Comparison of ENCODE assay signal across 10 cellular contexts in genomic region chr19:3556423-3556977, GRCh38. TPM values are rescaled to one million over a fixed set of nuclear protein-coding genes. Genes with fewer than 3 reads are reported as not detected.
DNase-seq lines count a peak whose midpoint lies in the region; ATAC-seq, FAIRE-seq and TF ChIP-seq lines count a peak whose summit lies in the region.
"Had no signal": no experiment of that assay in that cellular context is flagged by ENCODE, and none has a peak within 500 bp of the region (broad histone marks: within the 10 kb centered on the region; RNA-seq: fewer than 3 reads in every experiment).

No MANE protein-coding gene starts in this region.

- peaks cover 6% of the 10 kb centered on the region for H3K36me3 Mint-ChIP-seq in activated naive CD4-positive, alpha-beta T cell treated with anti-CD3 and anti-CD28 coated beads for 36 hours (ENCODE audit: low read depth)
- peaks cover 1% of the 10 kb centered on the region for H3K36me3 Mint-ChIP-seq in memory B cell

- H4K20me1 ChIP-seq in K562 (replicated peaks; ENCODE audit: control insufficient read depth, insufficient read depth, low read length) = peaks cover 9% of the 10 kb centered on the region

- H3K27ac Mint-ChIP-seq in activated naive CD4-positive, alpha-beta T cell treated with anti-CD3 and anti-CD28 coated beads for 36 hours = peak overlapping the region; percentile 81
- peak overlapping the region; percentile 80 for H3K27ac Mint-ChIP-seq in memory B cell

- in situ Hi-C loops in K562 (cut with MboI) (no loop called here), transverse colon (cut with MboI; ENCODE audit: low pct_ligation_motif_present in 1 of 4, low pct_unique_long_range_greater_than_20kb in 1 of 4, low sequenced_read_pairs in 3 of 4) (no loop called here)

- H3K4me1 ChIP-seq in K562 (replicated peaks in 1 of 2; ENCODE audit: control insufficient read depth in 2 of 2, insufficient read depth in 2 of 2, low read length in 2 of 2) (peaks cover 21 to 76% of the 10 kb centered on the region in 2 experiments; a peak in 4 of 5 replicates), transverse colon (peaks cover 11 to 44% (median 27%) of the 10 kb centered on the region in 4 donors)

- 7% methylated on average over 9 of the region's 9 CpGs for WGBS in K562 (ENCODE audit: insufficient coverage, low coverage, missing lambda C conversion rate)
- WGBS in transverse colon (ENCODE audit: low coverage in 1 of 2), 2 donors = 16 to 28% methylated on average over 4 to 9 of the region's 9 CpGs

- H3K9me3 Mint-ChIP-seq in activated naive CD4-positive, alpha-beta T cell treated with anti-CD3 and anti-CD28 coated beads for 36 hours = peaks cover 5% of the 10 kb centered on the region
- no peaks in the 10 kb centered on the region for H3K9me3 Mint-ChIP-seq in memory B cell

- no peak for TF ChIP-seq POLR2A in K562 (conservative IDR thresholded peaks at IDR 0.05)
- TF ChIP-seq POLR2A in transverse colon (IDR thresholded peaks at IDR 0.05) = no peak

- ATAC-seq in K562 (no peak), memory B cell (ENCODE audit: low read depth) (no peak), GM19035 (IDR thresholded peaks at IDR 0.05; ENCODE audit: unreplicated experiment) (no peak)
- ATAC-seq in activated CD4-positive, CD25-positive, alpha-beta regulatory T cell treated with anti-CD3 and anti-CD28 coated beads, Interleukin-2, amount 50 U/mL, for 24 hours = no peak

- TF ChIP-seq CTCF in K562 (IDR thresholded peaks at IDR 0.05 in 2 of 3, conservative IDR thresholded peaks at IDR 0.05 in 1 of 3; ENCODE audit: insufficient read depth in 2 of 3, low read depth in 1 of 3, low read length in 3 of 3) (no peak), transverse colon (IDR thresholded peaks at IDR 0.05) (no peak)

- H3K4me3 ChIP-seq in K562 (peak overlapping the region; percentile 93), transverse colon (peak overlapping the region; percentile 42 to 99 (median 84))

- H3K27me3 Mint-ChIP-seq in activated naive CD4-positive, alpha-beta T cell treated with anti-CD3 and anti-CD28 coated beads for 36 hours (ENCODE audit: low read depth) = no peaks in the 10 kb centered on the region
- no peaks in the 10 kb centered on the region for H3K27me3 Mint-ChIP-seq in memory B cell

- peak overlapping the region; percentile 96 for H3K4me3 Mint-ChIP-seq in activated naive CD4-positive, alpha-beta T cell treated with anti-CD3 and anti-CD28 coated beads for 36 hours
- H3K4me3 Mint-ChIP-seq in memory B cell = peak overlapping the region; percentile 85

- H2AFZ ChIP-seq in K562 (ENCODE audit: low read depth, low read length) = peak overlapping the region; percentile 46; the same call in 1 of the 2 replicates

- peaks cover 45% of the 10 kb centered on the region for H3K79me2 ChIP-seq in K562 (ENCODE audit: control insufficient read depth, insufficient read depth, low read length)

- TF ChIP-seq EP300 in K562 (IDR thresholded peaks at IDR 0.05; ENCODE audit: low read length) (no peak), transverse colon (IDR thresholded peaks at IDR 0.05; ENCODE audit: low read depth) (no peak)

- H3K27ac ChIP-seq in K562 (ENCODE audit: extremely low read depth, low read depth, low read length) = peak overlapping the region; percentile 77
- H3K27ac ChIP-seq in transverse colon = peak overlapping the region; percentile 75 to 95 (median 88)

- H3K27me3 ChIP-seq in K562 (ENCODE audit: control insufficient read depth in 2 of 2, insufficient read depth in 2 of 2, low read length in 2 of 2) (no peaks in the 10 kb centered on the region), transverse colon (no peaks in the 10 kb centered on the region)

- CTCF ChIA-PET in activated naive CD4-positive, alpha-beta T cell treated with anti-CD3 and anti-CD28 coated beads for 36 hours (lab: Charles Lee) = interaction anchor here (0.6 to 5.1 kb wide), 9 partner anchors 9 to 583 kb away, joined by 3 to 32 read pairs (median 4); no protein-coding TSS in a partner anchor
- CTCF ChIA-PET in K562 (lab: Yijun Ruan, JAX; ENCODE audit: low intra/inter-chr PET ratio) = no interaction called here

- no peak for TF ChIP-seq RAD21 in K562 (CRISPR knock-in tag; conservative IDR thresholded peaks at IDR 0.05 in 1 of 2, IDR thresholded peaks at IDR 0.05 in 1 of 2)

- no TSS peak for BruUV-seq in K562 (replicated peaks; lab: Mats Ljungman, UMichigan)

- no peak for DNase-seq in activated naive CD4-positive, alpha-beta T cell treated with anti-CD3 and anti-CD28 coated beads for 36 hours
- no peak for DNase-seq in activated naive CD4-positive, alpha-beta T cell treated with Interleukin-2 at 50 U/mL for 16 hours
- DNase-seq in K562 (ENCODE audit: extremely low read depth in 1 of 4, low spot score in 3 of 4) = peak in 2 of 4 experiments; percentile 44 to 56
- no peak for DNase-seq in memory B cell (ENCODE audit: low spot score in 2 of 2)
- no peak for DNase-seq in transverse colon
- DNase-seq in SKM-1 treated with dmso at 0.1 percent for 144 hours (lab: John Stamatoyannopoulos, UW; ENCODE audit: unreplicated experiment) = no peak
- DNase-seq: NCI-H187 had no signal

- no peak for FAIRE-seq in K562 (lab: Jason Lieb, UNC)

- peaks cover 7% of the 10 kb centered on the region for H3K9me1 ChIP-seq in K562 (ENCODE audit: control insufficient read depth, insufficient read depth, low read length)

- peak overlapping the region; percentile 81 to 99 for H3K9ac ChIP-seq in K562 (ENCODE audit: insufficient read depth in 1 of 2, low read depth in 2 of 2, low read length in 2 of 2)

- H3K4me2 ChIP-seq in K562 (ENCODE audit: insufficient read depth, low read length) = peak overlapping the region; percentile 92

- POLR2A ChIA-PET in K562 (lab: Yijun Ruan, JAX) = interaction anchor here (0.5 to 1.9 kb wide), 12 partner anchors 8 to 308 kb away, joined by 3 to 9 read pairs (median 3); partner anchors contain the start of gene TEKTIP1

- intact Hi-C loops in activated naive CD4-positive, alpha-beta T cell treated with anti-CD3 and anti-CD28 coated beads for 36 hours (cut with micrococcal nuclease) = loop anchor here (1.0 to 5.0 kb wide), 4 partner anchors 50 to 451 kb away; partner anchors contain the start of genes APBA3, EEF2, FZR1 and PIAS4
- intact Hi-C loops in K562 (cut with micrococcal nuclease) (loop anchor here (2.0 kb wide), 1 partner anchor 16 kb away; the partner anchor contains the start of gene HMG20B), transverse colon (cut with DNase I; ENCODE audit: low total_unique reads) (no loop called here)

- peaks cover 44% of the 10 kb centered on the region for H3K4me1 Mint-ChIP-seq in activated naive CD4-positive, alpha-beta T cell treated with anti-CD3 and anti-CD28 coated beads for 36 hours (ENCODE audit: low read depth)
- H3K4me1 Mint-ChIP-seq in memory B cell = peaks cover 35% of the 10 kb centered on the region

- H3K9me3 ChIP-seq in K562 (replicated peaks; ENCODE audit: control insufficient read depth, insufficient read depth, low read depth, low read length) (no peaks in the 10 kb centered on the region), transverse colon (no peaks in the 10 kb centered on the region)

- peaks cover 22% of the 10 kb centered on the region for H3K36me3 ChIP-seq in K562 (ENCODE audit: control insufficient read depth, insufficient read depth, low read length)
- H3K36me3 ChIP-seq in transverse colon = no peaks in the 10 kb centered on the region

RNA-seq across cellular contexts. Expression of gene MFSD12, which starts 0.9 kb away (rescaled TPM):
- total RNA-seq in activated naive CD4-positive, alpha-beta T cell treated with anti-CD3 and anti-CD28 coated beads for 36 hours = 10 to 100 TPM; 31.3 to 34.0 TPM
- 80.9 and 267 TPM in 2 replicates for total RNA-seq in K562 (2011; cell fraction: chromatin; rRNA removed; ENCODE audit: low replicate concordance)
- total RNA-seq in K562 (2011; cell fraction: nucleolus; rRNA removed) = 253 and 311 TPM in 2 replicates
- total RNA-seq in K562 (2011; cell fraction: nucleoplasm; rRNA removed) = 151 and 160 TPM in 2 replicates
- total RNA-seq in K562 (2014; rRNA removed) (99.9 and 103 TPM in 2 replicates), K562 (2014; rRNA removed; fragmentation: Illumina TruSeq; extraction: Trizol) (18.8 and 21.5 TPM in 2 replicates), K562 (2015; rRNA removed; fragmentation: Illumina TruSeq; extraction: Trizol) (34.8 and 40.7 TPM in 2 replicates), K562 (2021) (110 and 112 TPM in 2 replicates), transverse colon (100 to 1,000 TPM in 1 of 4 donors, 10 to 100 TPM in 3; 35.2 to 214 (median 49.2) TPM)
- polyA plus RNA-seq in K562 (2011; rRNA removed) (31.8 and 53.9 TPM in 2 replicates), K562 (2014; fragmentation: Illumina TruSeq; extraction: Trizol) (28.2 and 63.0 TPM in 2 replicates), K562 (2014; fragmentation: Nextera tagmentation; extraction: Ambion mirVana) (1 to 10 TPM in 1 of 2 experiments, under 1 TPM in 1; 0.69 to 1.7 TPM), K562 (2014; rRNA removed) (79.9 and 80.7 TPM in 2 replicates)
- 48.2 and 140 TPM in 2 replicates for polyA plus RNA-seq in K562 (2011; cell fraction: cytosol; rRNA removed)
- polyA plus RNA-seq in K562 (2011; cell fraction: nucleus; rRNA removed) = 127 and 224 TPM in 2 replicates
- 63.5 and 81.8 TPM in 2 replicates for polyA plus RNA-seq in K562 (2012)
- polyA minus RNA-seq in K562 (2011; rRNA and poly(A)+ RNA removed) = 19.6 and 27.4 TPM in 2 replicates
- polyA minus RNA-seq in K562 (2011; cell fraction: cytosol; rRNA and poly(A)+ RNA removed) = 64.0 and 66.5 TPM in 2 replicates
- polyA minus RNA-seq in K562 (2011; cell fraction: nucleus; rRNA and poly(A)+ RNA removed) = 38.5 and 38.8 TPM in 2 replicates

RNA-seq across cellular contexts. Expression of gene HMG20B, which starts 16.2 kb away (rescaled TPM):
- total RNA-seq in activated naive CD4-positive, alpha-beta T cell treated with anti-CD3 and anti-CD28 coated beads for 36 hours = 10 to 100 TPM; 63.3 to 65.9 TPM
- 47.2 and 115 TPM in 2 replicates for total RNA-seq in K562 (2011; cell fraction: chromatin; rRNA removed; ENCODE audit: low replicate concordance)
- 85.8 and 97.1 TPM in 2 replicates for total RNA-seq in K562 (2011; cell fraction: nucleolus; rRNA removed)
- total RNA-seq in K562 (2011; cell fraction: nucleoplasm; rRNA removed) = 68.6 and 70.5 TPM in 2 replicates
- total RNA-seq in K562 (2014; rRNA removed) (137 and 148 TPM in 2 replicates), K562 (2014; rRNA removed; fragmentation: Illumina TruSeq; extraction: Trizol) (18.2 and 18.5 TPM in 2 replicates), K562 (2015; rRNA removed; fragmentation: Illumina TruSeq; extraction: Trizol) (37.6 and 38.6 TPM in 2 replicates), K562 (2021) (122 and 125 TPM in 2 replicates), transverse colon (100 to 1,000 TPM in 3 of 4 donors, 10 to 100 TPM in 1; 88.9 to 555 (median 130) TPM)
- polyA plus RNA-seq in K562 (2011; rRNA removed) (47.6 and 54.4 TPM in 2 replicates), K562 (2014; fragmentation: Illumina TruSeq; extraction: Trizol) (25.6 and 53.2 TPM in 2 replicates), K562 (2014; fragmentation: Nextera tagmentation; extraction: Ambion mirVana) (under 1 TPM; 0.35 to 0.78 TPM), K562 (2014; rRNA removed) (159 and 172 TPM in 2 replicates)
- 49.5 and 107 TPM in 2 replicates for polyA plus RNA-seq in K562 (2011; cell fraction: cytosol; rRNA removed)
- 169 and 253 TPM in 2 replicates for polyA plus RNA-seq in K562 (2011; cell fraction: nucleus; rRNA removed)
- polyA plus RNA-seq in K562 (2012) = 75.9 and 122 TPM in 2 replicates
- 8.0 and 11.1 TPM in 2 replicates for polyA minus RNA-seq in K562 (2011; rRNA and poly(A)+ RNA removed)
- polyA minus RNA-seq in K562 (2011; cell fraction: cytosol; rRNA and poly(A)+ RNA removed) = 24.4 and 30.8 TPM in 2 replicates
- 24.4 and 30.4 TPM in 2 replicates for polyA minus RNA-seq in K562 (2011; cell fraction: nucleus; rRNA and poly(A)+ RNA removed)

RNA-seq across cellular contexts. Expression of gene TEKTIP1, which starts 17.5 kb away (rescaled TPM):
- 1 to 10 TPM; 2.1 to 2.5 TPM for total RNA-seq in activated naive CD4-positive, alpha-beta T cell treated with anti-CD3 and anti-CD28 coated beads for 36 hours
- total RNA-seq in K562 (2011; cell fraction: chromatin; rRNA removed; ENCODE audit: low replicate concordance) = not detected in 2 replicates
- total RNA-seq in K562 (2011; cell fraction: nucleolus; rRNA removed) = not detected in 2 replicates
- total RNA-seq in K562 (2011; cell fraction: nucleoplasm; rRNA removed) = not detected in 2 replicates
- not detected in 2 replicates for total RNA-seq in K562 (2014; rRNA removed)
- total RNA-seq in K562 (2014; rRNA removed; fragmentation: Illumina TruSeq; extraction: Trizol) = not detected in 2 replicates
- 0.26 TPM in 1 of 2 replicates, not detected in the other for total RNA-seq in K562 (2015; rRNA removed; fragmentation: Illumina TruSeq; extraction: Trizol)
- 0.29 and 0.66 TPM in 2 replicates for total RNA-seq in K562 (2021)
- polyA plus RNA-seq in K562 (2011; rRNA removed) = not detected in 2 replicates
- not detected in 2 replicates for polyA plus RNA-seq in K562 (2011; cell fraction: cytosol; rRNA removed)
- polyA plus RNA-seq in K562 (2011; cell fraction: nucleus; rRNA removed) = 0.53 TPM in 1 of 2 replicates, not detected in the other
- polyA plus RNA-seq in K562 (2012) = 0.44 and 0.68 TPM in 2 replicates
- polyA plus RNA-seq in K562 (2014; fragmentation: Illumina TruSeq; extraction: Trizol) = not detected in 2 replicates
- not detected for polyA plus RNA-seq in K562 (2014; fragmentation: Nextera tagmentation; extraction: Ambion mirVana)
- not detected in 2 replicates for polyA plus RNA-seq in K562 (2014; rRNA removed)
- polyA minus RNA-seq in K562 (2011; rRNA and poly(A)+ RNA removed) = not detected in 2 replicates
- polyA minus RNA-seq in K562 (2011; cell fraction: cytosol; rRNA and poly(A)+ RNA removed) = not detected in 2 replicates
- not detected in 2 replicates for polyA minus RNA-seq in K562 (2011; cell fraction: nucleus; rRNA and poly(A)+ RNA removed)
- 1 to 10 TPM in 2 of 4 donors, not detected in 2; 2.5 to 5.2 TPM for total RNA-seq in transverse colon
- total RNA-seq: Daoy had no signal

RNA-seq across cellular contexts. Expression of gene GIPC3, which starts 28.8 kb away (rescaled TPM):
- under 1 TPM; 0.20 to 0.29 TPM for total RNA-seq in activated naive CD4-positive, alpha-beta T cell treated with anti-CD3 and anti-CD28 coated beads for 36 hours
- total RNA-seq in K562 (2011; cell fraction: chromatin; rRNA removed; ENCODE audit: low replicate concordance) = 2.6 and 7.5 TPM in 2 replicates
- 3.8 and 5.5 TPM in 2 replicates for total RNA-seq in K562 (2011; cell fraction: nucleolus; rRNA removed)
- total RNA-seq in K562 (2011; cell fraction: nucleoplasm; rRNA removed) = 3.2 and 4.0 TPM in 2 replicates
- total RNA-seq in K562 (2014; rRNA removed) (0.54 and 1.2 TPM in 2 replicates), K562 (2014; rRNA removed; fragmentation: Illumina TruSeq; extraction: Trizol) (0.83 and 0.91 TPM in 2 replicates), K562 (2015; rRNA removed; fragmentation: Illumina TruSeq; extraction: Trizol) (0.98 and 1.0 TPM in 2 replicates), K562 (2021) (3.3 and 3.9 TPM in 2 replicates), transverse colon (under 1 TPM in 3 of 4 donors, not detected in 1; 0.14 to 0.95 (median 0.60) TPM)
- polyA plus RNA-seq in K562 (2011; rRNA removed) (2.5 and 3.1 TPM in 2 replicates), K562 (2014; fragmentation: Illumina TruSeq; extraction: Trizol) (3.0 and 3.6 TPM in 2 replicates), K562 (2014; fragmentation: Nextera tagmentation; extraction: Ambion mirVana) (under 1 TPM in 1 of 2 experiments, not detected in 1; 0.03 TPM), K562 (2014; rRNA removed) (1.9 and 2.3 TPM in 2 replicates)
- 3.0 and 4.9 TPM in 2 replicates for polyA plus RNA-seq in K562 (2011; cell fraction: cytosol; rRNA removed)
- polyA plus RNA-seq in K562 (2011; cell fraction: nucleus; rRNA removed) = 5.3 and 8.9 TPM in 2 replicates
- 3.6 and 14.1 TPM in 2 replicates for polyA plus RNA-seq in K562 (2012)
- 2.0 and 3.2 TPM in 2 replicates for polyA minus RNA-seq in K562 (2011; rRNA and poly(A)+ RNA removed)
- 5.9 and 6.7 TPM in 2 replicates for polyA minus RNA-seq in K562 (2011; cell fraction: cytosol; rRNA and poly(A)+ RNA removed)
- polyA minus RNA-seq in K562 (2011; cell fraction: nucleus; rRNA and poly(A)+ RNA removed) = 1.6 and 2.1 TPM in 2 replicates
- total RNA-seq: Daoy had no signal

RNA-seq across cellular contexts. Expression of gene TBXA2R, which starts 50.2 kb away (rescaled TPM):
- under 1 TPM; 0.41 to 0.42 TPM for total RNA-seq in activated naive CD4-positive, alpha-beta T cell treated with anti-CD3 and anti-CD28 coated beads for 36 hours
- 10.2 and 37.7 TPM in 2 replicates for total RNA-seq in K562 (2011; cell fraction: chromatin; rRNA removed; ENCODE audit: low replicate concordance)
- 58.8 and 84.5 TPM in 2 replicates for total RNA-seq in K562 (2011; cell fraction: nucleolus; rRNA removed)
- total RNA-seq in K562 (2011; cell fraction: nucleoplasm; rRNA removed) = 27.7 and 36.4 TPM in 2 replicates
- total RNA-seq in K562 (2014; rRNA removed) (2.5 and 5.2 TPM in 2 replicates), K562 (2014; rRNA removed; fragmentation: Illumina TruSeq; extraction: Trizol) (2.3 and 2.8 TPM in 2 replicates), K562 (2015; rRNA removed; fragmentation: Illumina TruSeq; extraction: Trizol) (2.5 and 3.1 TPM in 2 replicates), K562 (2021) (21.0 and 24.0 TPM in 2 replicates), transverse colon (under 1 TPM in 2 of 4 donors, not detected in 2; 0.27 to 0.79 TPM)
- polyA plus RNA-seq in K562 (2011; rRNA removed) (2.9 and 4.4 TPM in 2 replicates), K562 (2014; fragmentation: Illumina TruSeq; extraction: Trizol) (4.3 and 6.7 TPM in 2 replicates), K562 (2014; fragmentation: Nextera tagmentation; extraction: Ambion mirVana) (1 to 10 TPM; 1.5 to 2.6 TPM), K562 (2014; rRNA removed) (5.7 and 6.1 TPM in 2 replicates)
- 4.0 and 21.7 TPM in 2 replicates for polyA plus RNA-seq in K562 (2011; cell fraction: cytosol; rRNA removed)
- 3.7 and 12.5 TPM in 2 replicates for polyA plus RNA-seq in K562 (2011; cell fraction: nucleus; rRNA removed)
- 11.5 and 11.6 TPM in 2 replicates for polyA plus RNA-seq in K562 (2012)
- 0.90 and 1.6 TPM in 2 replicates for polyA minus RNA-seq in K562 (2011; rRNA and poly(A)+ RNA removed)
- 17.4 and 19.6 TPM in 2 replicates for polyA minus RNA-seq in K562 (2011; cell fraction: cytosol; rRNA and poly(A)+ RNA removed)
- polyA minus RNA-seq in K562 (2011; cell fraction: nucleus; rRNA and poly(A)+ RNA removed) = 3.1 and 6.1 TPM in 2 replicates
- total RNA-seq: Daoy had no signal
